ENCODE assay signal across 8 cellular contexts in genomic region chr6:33578588-33579011, GRCh38. TPM values are rescaled to one million over a fixed set of nuclear protein-coding genes. Genes with fewer than 3 reads are reported as not detected.
DNase-seq lines count a peak whose midpoint lies in the region; ATAC-seq and TF ChIP-seq lines count a peak whose summit lies in the region.

No MANE protein-coding gene starts in this region.

- no peaks in the 10 kb centered on the region for H3K27me3 Mint-ChIP-seq in activated CD4-positive, alpha-beta memory T cell treated with anti-CD3 and anti-CD28 coated beads, Interleukin-2, amount 10 ng/mL, durations not matched to agents 7 days and 5 days
- no peaks in the 10 kb centered on the region for H3K27me3 Mint-ChIP-seq in stimulated activated naive CD8-positive, alpha-beta T cell treated with anti-CD3 and anti-CD28 coated beads, Interleukin-15, Interleukin-2, amounts not matched to agents 100 ng/mL and 50 ng/mL, for 24 hours

- in situ Hi-C loops in GM13977 (cut with MboI; ENCODE audit: low pct_unique_long_range_greater_than_20kb, low sequenced_read_pairs, unreplicated experiment), result no loop called here

- CTCF ChIA-PET in activated CD4-positive, alpha-beta memory T cell treated with anti-CD3 and anti-CD28 coated beads, Interleukin-2, amount 10 ng/mL, durations not matched to agents 7 days and 5 days (lab: Charles Lee), result interaction anchor here (0.6 to 5.9 kb wide), 12 partner anchors 8 to 188 kb away, joined by 3 to 29 read pairs (median 4); partner anchors contain the start of gene ZBTB9

- peaks cover 46% of the 10 kb centered on the region for H3K4me1 Mint-ChIP-seq in activated CD4-positive, alpha-beta memory T cell treated with anti-CD3 and anti-CD28 coated beads, Interleukin-2, amount 10 ng/mL, durations not matched to agents 7 days and 5 days
- H3K4me1 Mint-ChIP-seq in stimulated activated naive CD8-positive, alpha-beta T cell treated with anti-CD3 and anti-CD28 coated beads, Interleukin-15, Interleukin-2, amounts not matched to agents 100 ng/mL and 50 ng/mL, for 24 hours (ENCODE audit: low read depth), result peaks cover 22% of the 10 kb centered on the region

- DNase-seq in NK-92 treated with Interleukin-12 subunit alpha and Interleukin-12 subunit beta, amount 100 ng/mL, for 24 hours (lab: John Stamatoyannopoulos, UW), result peak; percentile 30
- DNase-seq in NK-92 (lab: John Stamatoyannopoulos, UW; ENCODE audit: unreplicated experiment) (no peak), germinal center (ENCODE audit: low spot score) (peak; percentile 64), GM13977 (ENCODE audit: low spot score) (no peak), GM19240 (ENCODE audit: insufficient read length, low spot score) (no peak)
- peak; percentile 73 for DNase-seq in activated CD4-positive, alpha-beta memory T cell treated with anti-CD3 and anti-CD28 coated beads, Interleukin-2, amount 10 ng/mL, durations not matched to agents 7 days and 5 days

- POLR2A ChIA-PET in activated CD4-positive, alpha-beta memory T cell treated with anti-CD3 and anti-CD28 coated beads, Interleukin-2, amount 10 ng/mL, durations not matched to agents 7 days and 5 days (lab: Charles Lee), result interaction anchor here (0.8 to 4.0 kb wide), 22 partner anchors 9 to 607 kb away, joined by 3 to 71 read pairs (median 6); partner anchors contain the start of genes ITPR3, KIFC1, SYNGAP1 and UQCC2

- ATAC-seq in HG02678 (IDR thresholded peaks at IDR 0.05; ENCODE audit: unreplicated experiment), result no peak

- H3K36me3 Mint-ChIP-seq in activated CD4-positive, alpha-beta memory T cell treated with anti-CD3 and anti-CD28 coated beads, Interleukin-2, amount 10 ng/mL, durations not matched to agents 7 days and 5 days (ENCODE audit: low read depth), result peaks cover 62% of the 10 kb centered on the region
- peaks cover 38% of the 10 kb centered on the region for H3K36me3 Mint-ChIP-seq in stimulated activated naive CD8-positive, alpha-beta T cell treated with anti-CD3 and anti-CD28 coated beads, Interleukin-15, Interleukin-2, amounts not matched to agents 100 ng/mL and 50 ng/mL, for 24 hours (ENCODE audit: low read depth)

- H3K4me3 Mint-ChIP-seq in activated CD4-positive, alpha-beta memory T cell treated with anti-CD3 and anti-CD28 coated beads, Interleukin-2, amount 10 ng/mL, durations not matched to agents 7 days and 5 days, result peak overlapping the region; percentile 94
- peak overlapping the region; percentile 87 for H3K4me3 Mint-ChIP-seq in stimulated activated naive CD8-positive, alpha-beta T cell treated with anti-CD3 and anti-CD28 coated beads, Interleukin-15, Interleukin-2, amounts not matched to agents 100 ng/mL and 50 ng/mL, for 24 hours

- TF ChIP-seq CTCF in GM13977 (IDR thresholded peaks at IDR 0.05; ENCODE audit: extremely low read depth, insufficient read depth, missing control alignments), result no peak

- peak overlapping the region; percentile 96 for H3K27ac Mint-ChIP-seq in activated CD4-positive, alpha-beta memory T cell treated with anti-CD3 and anti-CD28 coated beads, Interleukin-2, amount 10 ng/mL, durations not matched to agents 7 days and 5 days
- peak overlapping the region; percentile 91 for H3K27ac Mint-ChIP-seq in stimulated activated naive CD8-positive, alpha-beta T cell treated with anti-CD3 and anti-CD28 coated beads, Interleukin-15, Interleukin-2, amounts not matched to agents 100 ng/mL and 50 ng/mL, for 24 hours

- H3K9me3 Mint-ChIP-seq in activated CD4-positive, alpha-beta memory T cell treated with anti-CD3 and anti-CD28 coated beads, Interleukin-2, amount 10 ng/mL, durations not matched to agents 7 days and 5 days, result no peaks in the 10 kb centered on the region
- H3K9me3 Mint-ChIP-seq in stimulated activated naive CD8-positive, alpha-beta T cell treated with anti-CD3 and anti-CD28 coated beads, Interleukin-15, Interleukin-2, amounts not matched to agents 100 ng/mL and 50 ng/mL, for 24 hours, result no peaks in the 10 kb centered on the region

RNA-seq across cellular contexts. Expression of gene BAK1, which starts 1.5 kb away (rescaled TPM):
- total RNA-seq in activated CD4-positive, alpha-beta memory T cell treated with anti-CD3 and anti-CD28 coated beads, Interleukin-2, amount 10 ng/mL, durations not matched to agents 7 days and 5 days, result 100 to 1,000 TPM in 1 of 2 experiments, 10 to 100 TPM in 1; 97.9 to 100 TPM

RNA-seq across cellular contexts. Expression of gene ITPR3, which starts 42.5 kb away (rescaled TPM):
- 10 to 100 TPM; 54.2 to 55.1 TPM for total RNA-seq in activated CD4-positive, alpha-beta memory T cell treated with anti-CD3 and anti-CD28 coated beads, Interleukin-2, amount 10 ng/mL, durations not matched to agents 7 days and 5 days

Comparison
In these comparisons a context has a peak if more than half of its experiments do, and no peak if none do; other contexts are left out.
1. DNase-seq: peak in NK-92 treated with Interleukin-12 subunit alpha and Interleukin-12 subunit beta, amount 100 ng/mL, for 24 hours (single experiment), activated CD4-positive, alpha-beta memory T cell treated with anti-CD3 and anti-CD28 coated beads, Interleukin-2, amount 10 ng/mL, durations not matched to agents 7 days and 5 days (single experiment) and germinal center (single experiment); none in NK-92 (single experiment), GM13977 (single experiment) and GM19240 (single experiment).